ENCODE assay signal across 1 cellular context in genomic region chr1:201525196-201525778, GRCh38.
TF ChIP-seq lines count a peak whose summit lies in the region.

No MANE protein-coding gene starts in this region.

TF ChIP-seq in K562, 482 proteins besides CTCF, POLR2A, EP300 and RAD21:
- TF ChIP-seq JUND (IDR thresholded peaks at IDR 0.05; ENCODE audit: borderline replicate concordance, low read depth, low read length) (peak; percentile 78; the same call in 1 of the 2 replicates), JUND (tag; IDR thresholded peaks at IDR 0.05; ENCODE audit: borderline replicate concordance, low read depth, low read length) (peak; percentile 56; the same call in 1 of the 3 replicates), NFYB (IDR thresholded peaks at IDR 0.05; ENCODE audit: extremely low read depth, insufficient read length) (no peak), ARID3A (IDR thresholded peaks at IDR 0.05; ENCODE audit: borderline replicate concordance, low read depth, low read length) (no peak), TOE1 (IDR thresholded peaks at IDR 0.05; ENCODE audit: borderline replicate concordance) (0 out of 2 replicates have a peak, but pooled peaks have one; percentile 20), TOE1 (CRISPR knock-in tag; IDR thresholded peaks at IDR 0.05; ENCODE audit: borderline replicate concordance, low read depth) (no peak), JUN (IDR thresholded peaks at IDR 0.05; ENCODE audit: borderline replicate concordance, low read depth, low read length) (peak; percentile 51; the same call in 1 of the 2 replicates), JUN (CRISPR knock-in tag; IDR thresholded peaks at IDR 0.05; ENCODE audit: borderline replicate concordance) (no peak), TRIM24 (IDR thresholded peaks at IDR 0.05) (peak in 1 of 2 experiments; percentile 54; a peak in 1 of 4 replicates), TBP (optimal IDR thresholded peaks at IDR 0.05; ENCODE audit: low read depth, low read length) (no peak), FOXJ3 (CRISPR knock-in tag; IDR thresholded peaks at IDR 0.05) (no peak), MCM3 (IDR thresholded peaks at IDR 0.05) (no peak), ARID1B (IDR thresholded peaks at IDR 0.05) (0 out of 2 replicates have a peak, but pooled peaks have one; percentile 12), ATF3 (IDR thresholded peaks at IDR 0.05) (peak; percentile 85), ATF3 (CRISPR knock-in tag; conservative IDR thresholded peaks at IDR 0.05) (no peak), REST (CRISPR knock-in tag; IDR thresholded peaks at IDR 0.05; ENCODE audit: low read depth) (no peak), ZC3H8 (IDR thresholded peaks at IDR 0.05) (no peak), FOS (IDR thresholded peaks at IDR 0.05; ENCODE audit: extremely low read depth, insufficient read length) (no peak), HDAC8 (tag; IDR thresholded peaks at IDR 0.05) (no peak), GABPA (tag; conservative IDR thresholded peaks at IDR 0.05; ENCODE audit: low read depth) (no peak), TFAP4 (CRISPR knock-in tag; IDR thresholded peaks at IDR 0.05; ENCODE audit: borderline replicate concordance) (no peak), ZNF589 (CRISPR knock-in tag; IDR thresholded peaks at IDR 0.05; ENCODE audit: low read depth) (0 out of 2 replicates have a peak, but pooled peaks have one; percentile 31), FOSL1 (tag; conservative IDR thresholded peaks at IDR 0.05) (peak; percentile 95)
- TF ChIP-seq, protein P1, sequence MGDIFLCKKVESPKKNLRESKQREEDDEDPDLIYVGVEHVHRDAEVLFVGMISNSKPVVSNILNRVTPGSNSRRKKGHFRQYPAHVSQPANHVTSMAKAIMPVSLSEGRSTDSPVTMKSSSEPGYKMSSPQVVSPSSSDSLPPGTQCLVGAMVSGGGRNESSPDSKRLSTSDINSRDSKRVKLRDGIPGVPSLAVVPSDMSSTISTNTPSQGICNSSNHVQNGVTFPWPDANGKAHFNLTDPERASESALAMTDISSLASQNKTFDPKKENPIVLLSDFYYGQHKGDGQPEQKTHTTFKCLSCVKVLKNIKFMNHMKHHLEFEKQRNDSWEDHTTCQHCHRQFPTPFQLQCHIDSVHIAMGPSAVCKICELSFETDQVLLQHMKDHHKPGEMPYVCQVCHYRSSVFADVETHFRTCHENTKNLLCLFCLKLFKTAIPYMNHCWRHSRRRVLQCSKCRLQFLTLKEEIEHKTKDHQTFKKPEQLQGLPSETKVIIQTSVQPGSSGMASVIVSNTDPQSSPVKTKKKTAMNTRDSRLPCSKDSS (IDR thresholded peaks at IDR 0.05; ENCODE audit: low read depth, partially characterized antibody), result no peak
- TF ChIP-seq, protein P2, sequence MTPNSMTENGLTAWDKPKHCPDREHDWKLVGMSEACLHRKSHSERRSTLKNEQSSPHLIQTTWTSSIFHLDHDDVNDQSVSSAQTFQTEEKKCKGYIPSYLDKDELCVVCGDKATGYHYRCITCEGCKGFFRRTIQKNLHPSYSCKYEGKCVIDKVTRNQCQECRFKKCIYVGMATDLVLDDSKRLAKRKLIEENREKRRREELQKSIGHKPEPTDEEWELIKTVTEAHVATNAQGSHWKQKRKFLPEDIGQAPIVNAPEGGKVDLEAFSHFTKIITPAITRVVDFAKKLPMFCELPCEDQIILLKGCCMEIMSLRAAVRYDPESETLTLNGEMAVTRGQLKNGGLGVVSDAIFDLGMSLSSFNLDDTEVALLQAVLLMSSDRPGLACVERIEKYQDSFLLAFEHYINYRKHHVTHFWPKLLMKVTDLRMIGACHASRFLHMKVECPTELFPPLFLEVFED (CRISPR knock-in tag; conservative IDR thresholded peaks at IDR 0.05), result no peak
